8 cellular contexts compared by ENCODE assay signal in the genomic region with DNA sequence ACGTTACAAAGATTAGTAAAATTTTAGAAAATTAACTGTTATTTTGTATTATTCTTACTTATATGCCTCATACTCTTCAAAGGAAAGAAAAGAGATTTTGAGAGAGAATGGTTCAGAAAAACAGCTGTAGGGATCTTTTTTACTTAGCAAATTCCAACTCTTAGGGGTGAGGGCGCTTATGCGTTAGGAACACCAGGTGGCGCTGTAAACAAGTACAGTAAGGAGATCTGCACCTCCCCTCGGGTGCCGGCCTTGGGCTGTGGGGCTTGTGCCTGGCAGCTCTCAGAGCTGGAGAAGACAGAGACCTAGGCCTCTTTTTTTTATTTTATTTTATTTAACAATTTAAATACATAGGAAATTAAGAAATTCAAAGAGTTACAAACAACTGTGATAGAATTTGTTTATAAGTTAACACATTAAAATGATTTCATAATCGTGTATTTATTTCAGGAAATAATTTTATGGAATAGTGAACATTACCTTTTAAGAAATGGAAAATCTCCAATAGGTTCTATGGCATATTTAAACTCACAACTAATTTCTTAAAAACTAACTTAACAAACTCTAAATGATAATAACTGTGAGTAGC. TPM values are rescaled to one million over a fixed set of nuclear protein-coding genes. Genes with fewer than 3 reads are reported as not detected.
DNase-seq lines count a peak whose midpoint lies in the region; ATAC-seq and TF ChIP-seq lines count a peak whose summit lies in the region.

No MANE protein-coding gene starts in this region.

- H3K4me3 ChIP-seq in CD8-positive, alpha-beta T cell (ENCODE audit: low read depth, low read length): no peak overlapping the region
- no peak overlapping the region for H3K4me3 ChIP-seq in dorsolateral prefrontal cortex

- peak; percentile 93 for TF ChIP-seq CTCF in CD8-positive, alpha-beta T cell (IDR thresholded peaks at IDR 0.05)
- peak; percentile 88 to 99 (median 96) for TF ChIP-seq CTCF in dorsolateral prefrontal cortex (IDR thresholded peaks at IDR 0.05 in 54 of 56, conservative IDR thresholded peaks at IDR 0.05 in 2 of 56; ENCODE audit: low read depth in 1 of 56, partially characterized antibody in 56 of 56)

- CTCF ChIA-PET in CD8-positive, alpha-beta T cell (lab: Charles Lee): interaction anchor here (0.6 to 6.0 kb wide), 15 partner anchors 10 to 457 kb away, joined by 3 to 42 read pairs (median 3); no protein-coding TSS in a partner anchor

- no peaks in the 10 kb centered on the region for H3K36me3 ChIP-seq in CD8-positive, alpha-beta T cell (ENCODE audit: insufficient read depth, low read length)

- H3K36me3 Mint-ChIP-seq in CD8-positive, alpha-beta T cell: peaks cover 11% of the 10 kb centered on the region

- no peak overlapping the region for H3K27ac ChIP-seq in CD8-positive, alpha-beta T cell (ENCODE audit: low read depth, low read length)
- H3K27ac ChIP-seq in dorsolateral prefrontal cortex: peak overlapping the region in 23 of 59 donors; percentile 1 to 78 (median 46)

- no peaks in the 10 kb centered on the region for H3K4me1 Mint-ChIP-seq in CD8-positive, alpha-beta T cell (ENCODE audit: low read depth)

- H3K9me3 ChIP-seq in CD8-positive, alpha-beta T cell (ENCODE audit: low read length): no peaks in the 10 kb centered on the region

- intact Hi-C loops in CD8-positive, alpha-beta T cell (cut with DNase I, micrococcal nuclease): loop anchor here (1.0 to 5.0 kb wide), 4 partner anchors 127 to 540 kb away; no protein-coding TSS in a partner anchor
- intact Hi-C loops in dorsolateral prefrontal cortex (cut with DNase I): loop anchor here (2.0 to 5.0 kb wide), 2 partner anchors 77 to 122 kb away; a partner anchor contains a TSS

- no peak overlapping the region for H3K27ac Mint-ChIP-seq in CD8-positive, alpha-beta T cell

- POLR2A ChIA-PET in CD8-positive, alpha-beta T cell (lab: Charles Lee): interaction anchor here (1.1 to 1.8 kb wide), 2 partner anchors 9 to 451 kb away, joined by 3 to 5 read pairs; no protein-coding TSS in a partner anchor

- peaks cover 19% of the 10 kb centered on the region for H3K27me3 Mint-ChIP-seq in CD8-positive, alpha-beta T cell (ENCODE audit: low read depth)

- H3K27me3 ChIP-seq in CD8-positive, alpha-beta T cell (ENCODE audit: insufficient read depth, low read length): no peaks in the 10 kb centered on the region
- H3K27me3 ChIP-seq in dorsolateral prefrontal cortex: peaks cover 0 to 3% (median 0%) of the 10 kb centered on the region in 45 donors

- no peaks in the 10 kb centered on the region for H3K4me1 ChIP-seq in CD8-positive, alpha-beta T cell (ENCODE audit: insufficient read depth, low read length)

- DNase-seq in CD8-positive, alpha-beta T cell: peak; percentile 29 to 74 (median 70)
- DNase-seq in NCI-H748 (lab: John Stamatoyannopoulos, UW; ENCODE audit: unreplicated experiment): peak; percentile 76
- DNase-seq in activated CD4-positive, alpha-beta T cell treated with anti-CD3 and anti-CD28 coated beads, Interleukin-2, amount 50 U/mL, for 24 hours (ENCODE audit: low read depth in 1 of 2, low spot score in 1 of 2): peak; percentile 47 to 66
- DNase-seq in dorsolateral prefrontal cortex: peak; percentile 77 to 91 (median 86)
- peak; percentile 94 for DNase-seq in medulla oblongata (ENCODE audit: extremely low spot score)
- peak; percentile 46 for DNase-seq in stimulated activated CD8-positive, alpha-beta memory T cell treated with anti-CD3 and anti-CD28 coated beads, Interleukin-15, amount 100 ng/mL, for 48 hours (ENCODE audit: low read depth in 2 of 2)

- H3K4me3 Mint-ChIP-seq in CD8-positive, alpha-beta T cell: no peak overlapping the region

- peak; percentile 82 for ATAC-seq in CD8-positive, alpha-beta T cell
- ATAC-seq in GM19372 (IDR thresholded peaks at IDR 0.05; ENCODE audit: low read depth, unreplicated experiment) (peak; percentile 99), HG03442 (IDR thresholded peaks at IDR 0.05; ENCODE audit: unreplicated experiment) (peak; percentile 84)

- no peaks in the 10 kb centered on the region for H3K9me3 Mint-ChIP-seq in CD8-positive, alpha-beta T cell

RNA-seq across cellular contexts. Expression of a gene that starts 32.6 kb away (rescaled TPM):
- total RNA-seq in CD8-positive, alpha-beta T cell: 1 to 10 TPM; 7.5 to 7.9 TPM
- total RNA-seq in dorsolateral prefrontal cortex: 10 to 100 TPM in 71 of 120 experiments, 1 to 10 TPM in 49; 6.2 to 14.2 (median 10.6) TPM

RNA-seq across cellular contexts. Expression of a gene that starts 54.4 kb away (rescaled TPM):
- total RNA-seq in CD8-positive, alpha-beta T cell: 1 to 10 TPM; 2.5 to 3.4 TPM
- 1 to 10 TPM in 76 of 120 experiments, under 1 TPM in 44; 0.16 to 5.4 (median 1.3) TPM for total RNA-seq in dorsolateral prefrontal cortex
